In genomic region chr11:16820324-16821092, GRCh38 we compare ENCODE assay signal across 7 cellular contexts.
DNase-seq lines count a peak whose midpoint lies in the region; ATAC-seq, FAIRE-seq and TF ChIP-seq lines count a peak whose summit lies in the region.

No MANE protein-coding gene starts in this region.

- ATAC-seq in HG02623 (IDR thresholded peaks at IDR 0.05; ENCODE audit: unreplicated experiment), result peak; percentile 87

- no peaks in the 10 kb centered on the region for H3K9me3 ChIP-seq in hepatocyte (ENCODE audit: low read depth)
- no peaks in the 10 kb centered on the region for H3K9me3 ChIP-seq in skeletal muscle satellite cell (replicated peaks; ENCODE audit: low read length)

- H3K9ac ChIP-seq in skeletal muscle satellite cell (ENCODE audit: low read depth, low read length), result no peak overlapping the region

- H4K20me1 ChIP-seq in hepatocyte (ENCODE audit: insufficient read depth, poor library complexity, severe bottlenecking), result no peaks in the 10 kb centered on the region

- H3K4me2 ChIP-seq in hepatocyte (peak overlapping the region; percentile 58), skeletal muscle satellite cell (ENCODE audit: low read length) (peak overlapping the region; percentile 28)

- H3K79me2 ChIP-seq in hepatocyte, result peaks cover 3% of the 10 kb centered on the region

- no peak for TF ChIP-seq POLR2A in GM12891 (IDR thresholded peaks at IDR 0.05; ENCODE audit: low read depth, low read length)

- WGBS in hepatocyte (ENCODE audit: low lambda C conversion rate, missing lambda C conversion rate), result 33% methylated on average over 8 of the region's 8 CpGs

- H3K4me3 ChIP-seq in hepatocyte (no peak overlapping the region), skeletal muscle satellite cell (ENCODE audit: low read length) (no peak overlapping the region)

- H3K36me3 ChIP-seq in hepatocyte (replicated peaks; ENCODE audit: insufficient read depth, low read depth) (peaks cover 1% of the 10 kb centered on the region), skeletal muscle satellite cell (ENCODE audit: insufficient read depth, low read length) (no peaks in the 10 kb centered on the region)

- no peak overlapping the region for H3K27ac ChIP-seq in hepatocyte

- H3K9me2 ChIP-seq in hepatocyte (replicated peaks; ENCODE audit: insufficient read depth), result no peaks in the 10 kb centered on the region

- H2AFZ ChIP-seq in hepatocyte, result no peak overlapping the region

- peaks cover 14% of the 10 kb centered on the region for H3K4me1 ChIP-seq in hepatocyte (ENCODE audit: insufficient read depth)
- H3K4me1 ChIP-seq in skeletal muscle satellite cell (ENCODE audit: control insufficient read depth, insufficient read depth, low read length), result peaks cover 5% of the 10 kb centered on the region

- peak; percentile 94 for FAIRE-seq in GM12891 (lab: Jason Lieb, UNC)

- no peaks in the 10 kb centered on the region for H3K27me3 ChIP-seq in hepatocyte
- H3K27me3 ChIP-seq in skeletal muscle satellite cell (ENCODE audit: control insufficient read depth, insufficient read depth, low read length), result no peaks in the 10 kb centered on the region

- DNase-seq in GM12891 (ENCODE audit: insufficient read length, low spot score) (peak; percentile 65), NCI-H1092 treated with DMSO at 0.1 percent for 48 hours (lab: John Stamatoyannopoulos, UW) (peak; percentile 59), T-helper 1 cell (peak in 4 of 5 donors; percentile 26 to 67 (median 40)), anterior cingulate cortex (lab: John Stamatoyannopoulos, UW) (peak in 52 of 58 donors; percentile 12 to 84 (median 46)), hepatocyte (ENCODE audit: low spot score) (peak; percentile 85)

- peak; percentile 94 for TF ChIP-seq CTCF in hepatocyte (IDR thresholded peaks at IDR 0.05; ENCODE audit: poor library complexity)

TF ChIP-seq in GM12891, 5 proteins besides CTCF, POLR2A, EP300 and RAD21:
- TF ChIP-seq POU2F2 (IDR thresholded peaks at IDR 0.05; ENCODE audit: low read depth, low read length) (0 out of 2 replicates have a peak, but pooled peaks have one; percentile 19), POLR2AphosphoS5 (IDR thresholded peaks at IDR 0.05; ENCODE audit: low read depth, low read length) (no peak)
